In genomic region chr2:223283329-223283728, GRCh38 we compare ENCODE assay signal across 25 cellular contexts.
"Had no signal": no experiment of that assay in that cellular context is flagged by ENCODE, and none has a peak within 500 bp of the region (broad histone marks: within the 10 kb centered on the region; RNA-seq: fewer than 3 reads in every experiment).

No MANE protein-coding gene starts in this region.

- H3K4me2 ChIP-seq: KMS-11, SK-N-SH had no signal

- H3K36me3 Mint-ChIP-seq: IgD-negative memory B cell had no signal

- FAIRE-seq: HTR-8/SVneo, K562 had no signal

- H3K4me1 Mint-ChIP-seq: IgD-negative memory B cell had no signal

- H3K27ac ChIP-seq: HL-60, KMS-11, RWPE1 had no signal

- ATAC-seq: K562, Panc1 had no signal

- H3K4me3 ChIP-seq: K562 had no signal

- H3K27ac Mint-ChIP-seq: IgD-negative memory B cell had no signal

- H3K9me3 ChIP-seq: SK-N-SH had no signal

- H3K9ac ChIP-seq: KMS-11, SK-N-SH had no signal

- H3K27me3 Mint-ChIP-seq: IgD-negative memory B cell had no signal

- H3K4me3 Mint-ChIP-seq: IgD-negative memory B cell had no signal

- DNase-seq: Kasumi-1, MV-4-11, NCI-H1092, NCI-H1105 treated with DMSO at 0.1 percent for 48 hours, NCI-H1436, NCI-H187, NCI-H2029, NCI-H2081 treated with DMSO at 0.1 percent for 48 hours, NCI-H2171, NCI-H226, NCI-H446, NCI-H510A, NCI-H524 treated with DMSO at 0.1 percent for 48 hours, NCI-H69, NCI-H774, SHP77, SK-N-SH, SW 1271 had no signal
